In the genomic region with DNA sequence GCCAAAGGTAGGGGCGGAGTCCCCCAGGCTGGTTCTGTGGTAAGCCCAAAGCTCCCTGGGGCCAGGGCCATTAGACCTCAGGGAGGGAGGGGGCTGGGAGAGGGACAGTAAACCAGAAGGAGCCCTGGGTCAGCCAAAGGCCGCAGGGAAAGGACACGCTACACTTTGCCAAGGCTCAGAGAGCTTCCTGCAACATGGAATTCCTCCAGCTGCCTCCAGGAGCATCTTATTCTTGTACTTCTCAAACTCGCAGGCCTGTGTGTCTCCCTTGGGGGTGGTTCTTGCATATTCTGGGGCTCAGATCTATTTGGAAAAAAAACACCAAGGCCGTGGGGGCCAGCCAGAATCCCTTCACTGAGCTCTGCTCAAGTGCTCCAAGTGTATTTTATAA, we compare ENCODE assay signal across 15 cellular contexts. TPM values are rescaled to one million over a fixed set of nuclear protein-coding genes. Genes with fewer than 3 reads are reported as not detected.
DNase-seq lines count a peak whose midpoint lies in the region; ATAC-seq and TF ChIP-seq lines count a peak whose summit lies in the region.
"Had no signal": no experiment of that assay in that cellular context is flagged by ENCODE, and none has a peak within 500 bp of the region (broad histone marks: within the 10 kb centered on the region; RNA-seq: fewer than 3 reads in every experiment).

No MANE protein-coding gene starts in this region.

- intact Hi-C loops in left ventricle myocardium inferior (cut with micrococcal nuclease), result no loop called here
- intact Hi-C loops in psoas muscle (cut with DNase I), result no loop called here
- intact Hi-C loops in uterus (cut with DNase I; ENCODE audit: low total_unique reads), result no loop called here

- 19 to 30% (median 21%) methylated on average over 5 of the region's 5 CpGs for WGBS in psoas muscle, 3 donors

- peaks cover 40% of the 10 kb centered on the region for H3K36me3 Mint-ChIP-seq in brain

- peaks cover 8% of the 10 kb centered on the region for H3K27me3 Mint-ChIP-seq in brain
- H3K27me3 Mint-ChIP-seq: activated B cell treated with CpG ODN at 0.5 μM for 24 hours, T-cell had no signal

- CTCF ChIA-PET in GM10248 (lab: Yijun Ruan, JAX), result interaction anchor here (0.9 to 2.0 kb wide), 4 partner anchors 12 to 717 kb away, joined by 3 to 5 read pairs (median 3); no protein-coding TSS in a partner anchor

- POLR2A ChIA-PET in GM10248 (lab: Yijun Ruan, JAX), result no interaction called here

- peak overlapping the region; percentile 29 for H3K4me3 ChIP-seq in left ventricle myocardium inferior
- H3K4me3 ChIP-seq in psoas muscle, result no peak overlapping the region
- H3K4me3 ChIP-seq in uterus, result no peak overlapping the region
- H3K4me3 ChIP-seq: upper lobe of right lung had no signal

- DNase-seq in left ventricle myocardium inferior (peak; percentile 61), psoas muscle (peak; percentile 60 to 84), uterus (peak; percentile 40 to 64), GM10248 (ENCODE audit: extremely low spot score) (no peak), HT-29 (ENCODE audit: low spot score) (no peak)
- DNase-seq: activated B cell treated with CpG ODN at 0.5 μM for 24 hours, activated gamma-delta T cell, DND-41, foreskin melanocyte, NCI-H2081 treated with DMSO at 0.1 percent for 48 hours, NCI-H69, T-cell, upper lobe of right lung had no signal

- peaks cover 36% of the 10 kb centered on the region for H3K36me3 ChIP-seq in left ventricle myocardium inferior
- H3K36me3 ChIP-seq in psoas muscle (ENCODE audit: insufficient read depth in 1 of 2, low read depth in 1 of 2), result peaks cover 0 to 47% of the 10 kb centered on the region in 2 donors
- no peaks in the 10 kb centered on the region for H3K36me3 ChIP-seq in uterus

- peaks cover 100% of the 10 kb centered on the region for H3K4me1 ChIP-seq in left ventricle myocardium inferior
- peaks cover 61% of the 10 kb centered on the region for H3K4me1 ChIP-seq in psoas muscle
- H3K4me1 ChIP-seq in uterus, result no peaks in the 10 kb centered on the region

- H3K4me3 Mint-ChIP-seq in brain, result peak overlapping the region in 2 of 5 experiments; percentile 20 to 38
- H3K4me3 Mint-ChIP-seq: activated B cell treated with CpG ODN at 0.5 μM for 24 hours, T-cell had no signal

- H3K9me3 Mint-ChIP-seq in brain, result no peaks in the 10 kb centered on the region
- H3K9me3 Mint-ChIP-seq: activated B cell treated with CpG ODN at 0.5 μM for 24 hours, T-cell had no signal

- H3K27ac Mint-ChIP-seq in brain, result peak overlapping the region in 4 of 5 experiments; percentile 72 to 92 (median 80)
- H3K27ac Mint-ChIP-seq: activated B cell treated with CpG ODN at 0.5 μM for 24 hours, T-cell had no signal

- peak overlapping the region; percentile 95 for H3K27ac ChIP-seq in left ventricle myocardium inferior (replicated peaks)
- peak overlapping the region; percentile 92 for H3K27ac ChIP-seq in psoas muscle
- peak overlapping the region in 1 of 2 donors; percentile 29 for H3K27ac ChIP-seq in uterus
- H3K27ac ChIP-seq: upper lobe of right lung had no signal

- TF ChIP-seq CTCF in brain (conservative IDR thresholded peaks at IDR 0.05), result peak in 1 of 2 experiments; percentile 30
- TF ChIP-seq CTCF in left ventricle myocardium inferior (IDR thresholded peaks at IDR 0.05; ENCODE audit: borderline replicate concordance), result peak; percentile 36
- no peak for TF ChIP-seq CTCF in psoas muscle (IDR thresholded peaks at IDR 0.05)
- no peak for TF ChIP-seq CTCF in uterus (IDR thresholded peaks at IDR 0.05)
- TF ChIP-seq CTCF in GM10248 (IDR thresholded peaks at IDR 0.05; ENCODE audit: control extremely low read depth, extremely low read depth, low read depth, missing control alignments), result no peak

- no peaks in the 10 kb centered on the region for H3K9me3 ChIP-seq in left ventricle myocardium inferior (replicated peaks)
- no peaks in the 10 kb centered on the region for H3K9me3 ChIP-seq in psoas muscle
- no peaks in the 10 kb centered on the region for H3K9me3 ChIP-seq in uterus
- H3K9me3 ChIP-seq: upper lobe of right lung had no signal

- no peak for TF ChIP-seq POLR2A in uterus (IDR thresholded peaks at IDR 0.05)

- H3K4me1 Mint-ChIP-seq in brain, result peaks cover 46% of the 10 kb centered on the region
- H3K4me1 Mint-ChIP-seq: activated B cell treated with CpG ODN at 0.5 μM for 24 hours had no signal

- ATAC-seq in psoas muscle, result peak; percentile 16 to 59 (median 48)
- no peak for ATAC-seq in HG02588 (IDR thresholded peaks at IDR 0.05; ENCODE audit: unreplicated experiment)
- ATAC-seq: T-cell had no signal

- H3K27me3 ChIP-seq in left ventricle myocardium inferior (ENCODE audit: low read depth) (no peaks in the 10 kb centered on the region), psoas muscle (ENCODE audit: insufficient read depth in 3 of 3, low read length in 2 of 3) (no peaks in the 10 kb centered on the region), uterus (no peaks in the 10 kb centered on the region)
- H3K27me3 ChIP-seq: upper lobe of right lung had no signal

RNA-seq across cellular contexts. Expression of a gene that starts 25.1 kb away (rescaled TPM):
- polyA plus RNA-seq in brain (ENCODE audit: insufficient read depth, low read depth, low replicate concordance), result 49.3 TPM
- total RNA-seq in left ventricle myocardium inferior, result 214 TPM
- 100 to 1,000 TPM in 2 of 4 donors, 10 to 100 TPM in 2; 86.0 to 231 (median 105) TPM for total RNA-seq in psoas muscle
- polyA plus RNA-seq in psoas muscle, result 100 to 1,000 TPM in 1 of 3 donors, 10 to 100 TPM in 2; 42.3 to 127 (median 61.6) TPM
- 100 to 1,000 TPM in 1 of 4 donors, 10 to 100 TPM in 2, 1 to 10 TPM in 1; 7.1 to 264 (median 37.4) TPM for total RNA-seq in uterus
- 137 and 148 TPM in 2 replicates for total RNA-seq in HT-29 (2014; rRNA removed; shearing (Covaris generic))

Comparison
In these comparisons a context has a peak if more than half of its experiments do, and no peak if none do; other contexts are left out.
1. DNase-seq: peak in left ventricle myocardium inferior (single experiment), psoas muscle (2 of 2) and uterus (2 of 2); none in GM10248 (single experiment) and HT-29 (single experiment).